ENCODE assay signal across 8 cellular contexts in genomic region chr22:23402275-23403151, GRCh38.
DNase-seq lines count a peak whose midpoint lies in the region; ATAC-seq and TF ChIP-seq lines count a peak whose summit lies in the region.

No MANE protein-coding gene starts in this region.

- peak overlapping the region; percentile 54 for H3K4me3 ChIP-seq in OCI-LY1 (ENCODE audit: low read depth, low read length, poor library complexity, severe bottlenecking)
- no peak overlapping the region for H3K4me3 ChIP-seq in SJCRH30

- intact Hi-C loops in left cardiac atrium (cut with DNase I): loop anchor here in 1 of 2 donors (5.0 kb wide), 1 partner anchor 135 kb away; no protein-coding TSS in a partner anchor

- no peaks in the 10 kb centered on the region for H4K20me1 ChIP-seq in OCI-LY1 (ENCODE audit: insufficient read depth, low read length)

- peak overlapping the region; percentile 60 for H3K9ac ChIP-seq in OCI-LY1 (ENCODE audit: low read length)

- no peak overlapping the region for H3K27ac ChIP-seq in OCI-LY1 (ENCODE audit: low read depth, low read length, poor library complexity, severe bottlenecking)
- H3K27ac ChIP-seq in SJCRH30: no peak overlapping the region

- H3K79me2 ChIP-seq in OCI-LY1 (ENCODE audit: insufficient read depth, low read length): no peaks in the 10 kb centered on the region

- H3K27me3 ChIP-seq in OCI-LY1 (ENCODE audit: insufficient read depth, low read length) (peaks cover 3% of the 10 kb centered on the region), SJCRH30 (no peaks in the 10 kb centered on the region)

- H3K4me1 Mint-ChIP-seq in activated naive CD8-positive, alpha-beta T cell treated with anti-CD3 and anti-CD28 coated beads for 36 hours: no peaks in the 10 kb centered on the region

- peak; percentile 65 for TF ChIP-seq CTCF in GM12872 (IDR thresholded peaks at IDR 0.05; ENCODE audit: insufficient read depth, low read depth, low read length)
- peak; percentile 68 for TF ChIP-seq CTCF in OCI-LY1 (IDR thresholded peaks at IDR 0.05; ENCODE audit: low read length)

- ATAC-seq in HG03439 (IDR thresholded peaks at IDR 0.05; ENCODE audit: unreplicated experiment): peak; percentile 54
- ATAC-seq in left cardiac atrium: peak; percentile 47 to 84
- no peak for ATAC-seq in HG03159 (IDR thresholded peaks at IDR 0.05; ENCODE audit: unreplicated experiment)

- peak; percentile 77 for DNase-seq in activated naive CD8-positive, alpha-beta T cell treated with anti-CD3 and anti-CD28 coated beads for 36 hours
- DNase-seq in left cardiac atrium (peak; percentile 64), putamen (ENCODE audit: low spot score) (peak; percentile 23), SJCRH30 (no peak)

- no peak overlapping the region for H3K4me3 Mint-ChIP-seq in activated naive CD8-positive, alpha-beta T cell treated with anti-CD3 and anti-CD28 coated beads for 36 hours

- H3F3A ChIP-seq in OCI-LY1 (ENCODE audit: insufficient read depth, low read length): no peaks in the 10 kb centered on the region

- no peak overlapping the region; the same call in 1 of the 2 replicates for H2AFZ ChIP-seq in OCI-LY1 (ENCODE audit: low read length)

- H3K9me2 ChIP-seq in OCI-LY1 (ENCODE audit: low read depth, low read length): no peaks in the 10 kb centered on the region

- H3K9me3 ChIP-seq in OCI-LY1 (ENCODE audit: low read length) (0 out of 2 replicates have a peak, but pooled peaks cover 5% of the 10 kb centered on the region), SJCRH30 (replicated peaks) (no peaks in the 10 kb centered on the region)

- H3K4me1 ChIP-seq in OCI-LY1 (ENCODE audit: insufficient read depth, low read length, severe bottlenecking) (peaks cover 14% of the 10 kb centered on the region), SJCRH30 (0 out of 2 replicates have a peak, but pooled peaks cover 3% of the 10 kb centered on the region)

- no peaks in the 10 kb centered on the region for H3K9me3 Mint-ChIP-seq in activated naive CD8-positive, alpha-beta T cell treated with anti-CD3 and anti-CD28 coated beads for 36 hours

- H3K27me3 Mint-ChIP-seq in activated naive CD8-positive, alpha-beta T cell treated with anti-CD3 and anti-CD28 coated beads for 36 hours: peaks cover 3% of the 10 kb centered on the region

- H3K36me3 Mint-ChIP-seq in activated naive CD8-positive, alpha-beta T cell treated with anti-CD3 and anti-CD28 coated beads for 36 hours: no peaks in the 10 kb centered on the region

- no peaks in the 10 kb centered on the region; the same call in 1 of the 2 replicates for H3K36me3 ChIP-seq in OCI-LY1 (ENCODE audit: insufficient read depth, low read length)
- H3K36me3 ChIP-seq in SJCRH30: no peaks in the 10 kb centered on the region

- H3K27ac Mint-ChIP-seq in activated naive CD8-positive, alpha-beta T cell treated with anti-CD3 and anti-CD28 coated beads for 36 hours: no peak overlapping the region

- H3K4me2 ChIP-seq in OCI-LY1 (ENCODE audit: low read length): peak overlapping the region; percentile 72

Comparison
In these comparisons a context has a peak if more than half of its experiments do, and no peak if none do; other contexts are left out.
1. DNase-seq: peak in activated naive CD8-positive, alpha-beta T cell treated with anti-CD3 and anti-CD28 coated beads for 36 hours (single experiment), left cardiac atrium (single experiment) and putamen (single experiment); none in SJCRH30 (0 of 2).